In the genomic region with DNA sequence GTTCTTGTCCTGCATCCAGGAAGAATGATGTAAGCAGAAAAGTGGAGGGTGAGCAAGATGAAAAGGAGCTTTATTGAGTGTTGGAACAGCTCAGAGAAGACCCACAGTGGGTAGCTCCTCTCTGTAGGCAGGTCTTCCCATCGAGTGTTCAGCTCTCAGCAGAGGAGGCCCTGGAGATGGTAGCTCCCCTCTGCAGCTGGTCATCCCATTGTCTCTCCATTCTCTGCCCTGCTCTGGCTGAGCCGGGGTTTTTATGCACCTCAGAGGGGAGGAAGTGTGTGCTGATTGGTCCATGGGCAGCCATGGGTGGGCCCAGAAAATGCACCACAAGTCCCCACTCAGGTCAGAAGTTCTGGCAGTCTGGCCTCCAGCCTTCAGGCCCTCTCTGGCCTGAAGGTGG, we compare ENCODE assay signal across 8 cellular contexts.
"Had no signal": no experiment of that assay in that cellular context is flagged by ENCODE, and none has a peak within 500 bp of the region (broad histone marks: within the 10 kb centered on the region; RNA-seq: fewer than 3 reads in every experiment).

No MANE protein-coding gene starts in this region.

- DNase-seq: GM23248, GOT3, H7, HFFc6, IMR-90 had no signal

- H2AFZ ChIP-seq: GM23248 had no signal

- H3K9me3 ChIP-seq: HAP-1 had no signal

- H3K4me1 ChIP-seq: HAP-1 had no signal

- H3K36me3 ChIP-seq: HAP-1 had no signal

- H3K9ac ChIP-seq: GM23248 had no signal

- H3K27ac ChIP-seq: GM23248, HL-60 had no signal

- FAIRE-seq: K562 had no signal

- H3K4me3 ChIP-seq: GM23248, HAP-1, K562 had no signal
